In genomic region chr6:2583459-2583858, GRCh38 we compare ENCODE assay signal across 29 cellular contexts.
"Had no signal": no experiment of that assay in that cellular context is flagged by ENCODE, and none has a peak within 500 bp of the region (broad histone marks: within the 10 kb centered on the region; RNA-seq: fewer than 3 reads in every experiment).

No MANE protein-coding gene starts in this region.

- DNase-seq: activated B cell treated with CpG ODN at 0.5 μM for 24 hours; activated CD4-positive, alpha-beta memory T cell treated with anti-CD3 and anti-CD28 coated beads for 36 hours; activated CD4-positive, alpha-beta T cell treated with anti-CD3 and anti-CD28 coated beads for 4 hours; activated CD4-positive, alpha-beta T cell treated with anti-CD3 and anti-CD28 coated beads, Interleukin-2, amount 50 U/mL, for 1 hour; activated CD4-positive, alpha-beta T cell treated with anti-CD3 and anti-CD28 coated beads, Interleukin-2, amount 50 U/mL, for 4 hours; activated CD4-positive, CD25-positive, alpha-beta regulatory T cell treated with anti-CD3 and anti-CD28 coated beads, Interleukin-2, amount 50 U/mL, for 72 hours; activated CD8-positive, alpha-beta memory T cell treated with anti-CD3 and anti-CD28 coated beads, Interleukin-2, amount 50 U/mL, for 4 hours; activated CD8-positive, alpha-beta T cell treated with anti-CD3 and anti-CD28 coated beads for 36 hours; activated effector memory CD4-positive, alpha-beta T cell treated with anti-CD3 and anti-CD28 coated beads, Interleukin-2, amount 50 U/mL, for 16 hours; activated gamma-delta T cell treated with Interleukin-2 at 50 U/mL for 16 hours; activated naive CD4-positive, alpha-beta T cell; activated naive CD4-positive, alpha-beta T cell treated with anti-CD3 and anti-CD28 coated beads for 36 hours; activated naive CD4-positive, alpha-beta T cell treated with anti-CD3 and anti-CD28 coated beads, Interleukin-2, amount 50 U/mL, for 16 hours; activated naive CD8-positive, alpha-beta T cell treated with anti-CD3 and anti-CD28 coated beads for 36 hours; activated T-cell treated with anti-CD3 and anti-CD28 coated beads for 4 hours; activated T-cell treated with anti-CD3 and anti-CD28 coated beads, Interleukin-2, amount 50 U/mL, for 1 hour; activated T-cell treated with anti-CD3 and anti-CD28 coated beads, Interleukin-2, amount 50 U/mL, for 4 hours; activated T-cell treated with anti-CD3 and anti-CD28 coated beads, Interleukin-2, amount 50 U/mL, for 72 hours; adrenal gland; amniotic stem cell; aorta; body of pancreas; brain microvascular endothelial cell; central memory CD4-positive, alpha-beta T cell; T-helper 1 cell; T-helper 2 cell; T-helper 9 cell had no signal

- H3K9me3 ChIP-seq: body of pancreas had no signal

- H3K4me1 ChIP-seq: adrenal gland, body of pancreas, breast epithelium had no signal

- H3K27ac ChIP-seq: adrenal gland, body of pancreas, brain microvascular endothelial cell, breast epithelium, VCaP had no signal

- H3K4me3 ChIP-seq: adrenal gland, body of pancreas, breast epithelium had no signal

- H3K27me3 ChIP-seq: adrenal gland, body of pancreas, brain microvascular endothelial cell, breast epithelium had no signal

- H3K36me3 ChIP-seq: adrenal gland, brain microvascular endothelial cell, breast epithelium had no signal
